ENCODE assay signal across 1 cellular context in the genomic region with DNA sequence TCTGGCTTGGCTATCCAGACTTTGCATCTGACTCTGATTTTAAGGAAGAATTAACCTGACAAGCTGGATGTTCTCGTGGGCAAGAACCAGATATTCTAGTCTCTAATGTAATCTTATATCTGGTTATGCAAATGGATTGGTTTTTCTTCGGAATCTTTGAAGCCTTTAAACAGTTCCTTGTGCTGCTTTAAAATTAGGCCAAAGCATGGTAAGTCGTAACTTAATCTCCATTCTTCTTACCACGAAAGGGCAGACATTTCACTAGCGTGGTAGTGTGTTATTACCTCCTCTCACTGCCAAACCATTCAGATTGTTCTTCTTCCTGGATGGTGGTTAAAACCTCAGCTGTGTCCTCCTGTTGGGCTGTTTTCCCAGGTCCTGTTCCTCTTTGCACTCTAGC.
TF ChIP-seq lines count a peak whose summit lies in the region.

No MANE protein-coding gene starts in this region.

TF ChIP-seq in endothelial cell of umbilical vein, 7 proteins besides CTCF, POLR2A, EP300 and RAD21 (continued from another document):
- no peak for TF ChIP-seq FOS (IDR thresholded peaks at IDR 0.05; ENCODE audit: borderline replicate concordance, insufficient read depth, low read length)
